In the genomic region with DNA sequence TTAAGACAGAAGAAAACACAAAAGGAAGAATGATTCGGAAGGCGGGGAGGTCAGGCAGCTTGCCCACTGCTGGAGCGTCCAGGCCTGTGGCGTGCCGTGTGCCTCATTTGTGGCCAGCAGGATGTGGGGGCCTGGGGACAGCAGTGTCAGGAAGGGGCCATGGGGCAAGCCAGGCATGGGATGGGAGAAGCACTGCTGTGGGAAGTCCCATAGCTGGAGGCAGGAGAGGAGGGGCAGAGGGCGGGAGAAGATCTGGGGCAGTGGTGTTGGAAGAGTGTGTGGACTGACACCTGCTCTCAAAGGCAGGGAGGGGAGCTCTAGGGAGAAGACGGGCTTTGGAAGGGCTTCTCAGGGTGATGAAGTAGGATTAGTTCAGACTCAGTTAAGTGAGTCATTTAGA, we compare ENCODE assay signal across 20 cellular contexts.
A peak's percentile ranks its signal among the peaks of the same experiment; 100 is the strongest.
DNase-seq lines count a peak whose midpoint lies in the region; ATAC-seq and TF ChIP-seq lines count a peak whose summit lies in the region.
"Had no signal": no experiment of that assay in that cellular context is flagged by ENCODE, and none has a peak within 500 bp of the region (broad histone marks: within the 10 kb centered on the region; RNA-seq: fewer than 3 reads in every experiment).

No MANE protein-coding gene starts in this region.

- CTCF ChIA-PET in activated CD8-positive, alpha-beta T cell treated with anti-CD3 and anti-CD28 coated beads for 36 hours (lab: Charles Lee): interaction anchor here (0.9 to 9.2 kb wide), 6 partner anchors 8 to 60 kb away, joined by 3 to 50 read pairs (median 8); no protein-coding TSS in a partner anchor

- H4K20me1 ChIP-seq in DND-41 (ENCODE audit: insufficient read depth, low read length): no peaks in the 10 kb centered on the region

- H3K27me3 Mint-ChIP-seq in T-helper 2 cell treated with Interferon-gamma antibody and Interleukin-4, amounts not matched to agents 5 μg/mL and 100 μg/mL, for 36 hours (ENCODE audit: low read depth): peaks cover 25% of the 10 kb centered on the region
- peaks cover 11% of the 10 kb centered on the region for H3K27me3 Mint-ChIP-seq in activated CD8-positive, alpha-beta T cell treated with anti-CD3 and anti-CD28 coated beads for 36 hours

- H3K9me3 Mint-ChIP-seq in T-helper 2 cell treated with Interferon-gamma antibody and Interleukin-4, amounts not matched to agents 5 μg/mL and 100 μg/mL, for 36 hours: no peaks in the 10 kb centered on the region
- no peaks in the 10 kb centered on the region for H3K9me3 Mint-ChIP-seq in activated CD8-positive, alpha-beta T cell treated with anti-CD3 and anti-CD28 coated beads for 36 hours

- peak overlapping the region; percentile 58 for H3K4me3 Mint-ChIP-seq in T-helper 2 cell treated with Interferon-gamma antibody and Interleukin-4, amounts not matched to agents 5 μg/mL and 100 μg/mL, for 36 hours
- H3K4me3 Mint-ChIP-seq in activated CD8-positive, alpha-beta T cell treated with anti-CD3 and anti-CD28 coated beads for 36 hours: no peak overlapping the region

- H3K27ac Mint-ChIP-seq in T-helper 2 cell treated with Interferon-gamma antibody and Interleukin-4, amounts not matched to agents 5 μg/mL and 100 μg/mL, for 36 hours: peak overlapping the region; percentile 66
- H3K27ac Mint-ChIP-seq in activated CD8-positive, alpha-beta T cell treated with anti-CD3 and anti-CD28 coated beads for 36 hours: peak overlapping the region; percentile 22

- H3K9me3 ChIP-seq in DND-41 (ENCODE audit: insufficient read depth, low read length, severe bottlenecking): no peaks in the 10 kb centered on the region
- H3K9me3 ChIP-seq: breast epithelium, right atrium auricular region, upper lobe of left lung had no signal

- no peak overlapping the region for H3K4me3 ChIP-seq in DND-41 (ENCODE audit: low read depth in 1 of 2, low read length in 2 of 2)
- H3K4me3 ChIP-seq: breast epithelium, coronary artery, lung, right atrium auricular region, upper lobe of left lung had no signal

- H3K4me1 Mint-ChIP-seq in T-helper 2 cell treated with Interferon-gamma antibody and Interleukin-4, amounts not matched to agents 5 μg/mL and 100 μg/mL, for 36 hours (ENCODE audit: low read depth): peaks cover 46% of the 10 kb centered on the region
- H3K4me1 Mint-ChIP-seq in activated CD8-positive, alpha-beta T cell treated with anti-CD3 and anti-CD28 coated beads for 36 hours (ENCODE audit: low read depth): peaks cover 54% of the 10 kb centered on the region

- intact Hi-C loops in activated CD8-positive, alpha-beta T cell treated with anti-CD3 and anti-CD28 coated beads for 36 hours (cut with micrococcal nuclease): no loop called here

- no peaks in the 10 kb centered on the region for H3K36me3 ChIP-seq in DND-41 (ENCODE audit: insufficient read depth, low read length)
- H3K36me3 ChIP-seq: breast epithelium, right atrium auricular region, upper lobe of left lung had no signal

- no peak for TF ChIP-seq CTCF in DND-41 (IDR thresholded peaks at IDR 0.05; ENCODE audit: borderline replicate concordance, extremely low read depth, low read length, poor library complexity, severe bottlenecking)
- TF ChIP-seq CTCF in activated CD8-positive, alpha-beta T cell treated with anti-CD3 and anti-CD28 coated beads for 36 hours (IDR thresholded peaks at IDR 0.05): no peak

- ATAC-seq in DND-41 (ENCODE audit: insufficient read depth, low read depth) (no peak), GM18873 (IDR thresholded peaks at IDR 0.05; ENCODE audit: low FRiP score, unreplicated experiment) (no peak)
- ATAC-seq in activated CD8-positive, alpha-beta T cell treated with anti-CD3 and anti-CD28 coated beads for 36 hours: peak; percentile 13

- H3K27ac ChIP-seq in DND-41 (ENCODE audit: low read length): peak overlapping the region; percentile 37; the same call in 1 of the 2 replicates
- H3K27ac ChIP-seq: breast epithelium, coronary artery, right atrium auricular region, upper lobe of left lung had no signal

- no peak overlapping the region for H3K4me2 ChIP-seq in DND-41 (ENCODE audit: insufficient read depth, low read length)

- H3K36me3 Mint-ChIP-seq in T-helper 2 cell treated with Interferon-gamma antibody and Interleukin-4, amounts not matched to agents 5 μg/mL and 100 μg/mL, for 36 hours (ENCODE audit: low read depth): no peaks in the 10 kb centered on the region
- H3K36me3 Mint-ChIP-seq in activated CD8-positive, alpha-beta T cell treated with anti-CD3 and anti-CD28 coated beads for 36 hours (ENCODE audit: low read depth): no peaks in the 10 kb centered on the region

- H2AFZ ChIP-seq in DND-41 (ENCODE audit: low read depth, low read length): no peak overlapping the region

- H3K9ac ChIP-seq in DND-41 (ENCODE audit: low read depth, low read length): no peak overlapping the region

- H3K79me2 ChIP-seq in DND-41 (ENCODE audit: insufficient read depth, low read length): no peaks in the 10 kb centered on the region

- POLR2A ChIA-PET in activated CD8-positive, alpha-beta T cell treated with anti-CD3 and anti-CD28 coated beads for 36 hours (lab: Charles Lee): interaction anchor here (0.9 to 1.4 kb wide), 4 partner anchors 8 to 255 kb away, joined by 3 to 6 read pairs (median 4); a partner anchor contains a TSS

- peaks cover 33% of the 10 kb centered on the region for H3K4me1 ChIP-seq in DND-41 (ENCODE audit: insufficient read depth, low read length)
- H3K4me1 ChIP-seq: breast epithelium, right atrium auricular region, upper lobe of left lung had no signal

- H3K27me3 ChIP-seq in DND-41 (ENCODE audit: insufficient read depth, low read length, poor library complexity): no peaks in the 10 kb centered on the region
- H3K27me3 ChIP-seq: breast epithelium, right atrium auricular region, upper lobe of left lung had no signal

- no peak for DNase-seq in T-helper 2 cell treated with Interferon-gamma antibody and Interleukin-4, amounts not matched to agents 5 μg/mL and 100 μg/mL, for 36 hours (ENCODE audit: low spot score)
- DNase-seq in T-helper 2 cell (no peak), DND-41 (no peak), myocyte (ENCODE audit: low read depth) (peak; percentile 18), CD1c-positive myeloid dendritic cell (ENCODE audit: extremely low spot score) (no peak), kidney tubule cell (ENCODE audit: low spot score) (no peak)
- DNase-seq in activated CD8-positive, alpha-beta T cell treated with anti-CD3 and anti-CD28 coated beads for 36 hours: no peak
- DNase-seq: 8988T; activated effector memory CD4-positive, alpha-beta T cell treated with Interleukin-2 at 50 U/mL for 16 hours; KBM-7; kidney; NCI-H187; NCI-H774; SHP77; upper lobe of left lung had no signal
